In the genomic region with DNA sequence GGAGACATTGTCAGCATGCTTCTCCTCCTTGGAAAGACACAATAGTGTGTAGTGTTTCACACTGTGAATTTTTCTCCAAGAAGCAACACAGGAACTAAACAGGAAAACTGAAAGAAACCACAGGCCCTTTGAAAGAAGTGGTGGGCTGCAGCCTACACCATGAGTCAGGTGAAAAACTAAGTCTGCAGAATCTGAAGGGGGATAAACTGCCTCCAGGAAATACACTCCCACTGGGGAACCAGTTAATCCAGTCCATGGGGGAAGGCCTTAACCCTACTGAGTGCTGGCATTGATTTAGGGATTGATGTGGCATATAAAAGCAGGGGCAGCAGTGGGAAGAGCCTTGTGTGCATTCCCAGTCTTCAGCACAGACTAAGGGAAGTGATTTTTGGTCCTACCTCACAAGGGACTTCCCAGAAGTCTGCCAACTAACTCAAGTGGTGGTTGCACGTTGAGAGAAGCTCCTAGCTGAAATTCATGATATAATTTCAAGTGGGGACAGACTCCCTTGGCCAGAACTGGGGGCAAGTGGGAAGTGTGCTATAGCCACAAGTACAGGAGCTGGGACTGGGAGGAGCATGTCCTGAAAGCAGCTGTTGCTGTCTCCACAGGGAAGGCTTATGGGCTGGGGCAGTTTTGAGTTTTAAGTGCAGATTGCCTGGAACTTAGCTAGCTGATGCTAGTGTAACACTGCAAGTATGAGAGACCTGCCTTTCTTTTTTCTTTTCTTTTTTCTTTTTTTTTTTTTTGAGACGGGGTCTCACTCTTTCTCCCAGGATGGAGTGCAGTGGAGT, we compare ENCODE assay signal across 19 cellular contexts. TPM values are rescaled to one million over a fixed set of nuclear protein-coding genes. Genes with fewer than 3 reads are reported as not detected.
DNase-seq lines count a peak whose midpoint lies in the region; ATAC-seq, FAIRE-seq and TF ChIP-seq lines count a peak whose summit lies in the region.
"Had no signal": no experiment of that assay in that cellular context is flagged by ENCODE, and none has a peak within 500 bp of the region (broad histone marks: within the 10 kb centered on the region; RNA-seq: fewer than 3 reads in every experiment).

No MANE protein-coding gene starts in this region.

- peaks cover 25% of the 10 kb centered on the region for H3K4me1 ChIP-seq in Loucy (ENCODE audit: insufficient read depth, low read length, poor library complexity, severe bottlenecking)
- peaks cover 6% of the 10 kb centered on the region for H3K4me1 ChIP-seq in GM12878 (ENCODE audit: control insufficient read depth, insufficient read depth, low read length)
- no peaks in the 10 kb centered on the region for H3K4me1 ChIP-seq in smooth muscle cell (ENCODE audit: low read depth)
- peaks cover 14% of the 10 kb centered on the region for H3K4me1 ChIP-seq in psoas muscle
- H3K4me1 ChIP-seq: Caco-2, parathyroid adenoma, SJSA1 had no signal

- H3K9me2 ChIP-seq in Loucy (replicated peaks; ENCODE audit: low read depth, low read length) = no peaks in the 10 kb centered on the region

- H3K9me3 ChIP-seq in Loucy (ENCODE audit: insufficient read depth, low read depth, low read length) (no peaks in the 10 kb centered on the region), GM12878 (replicated peaks; ENCODE audit: control insufficient read depth, insufficient read depth, low read length) (no peaks in the 10 kb centered on the region), smooth muscle cell (replicated peaks; ENCODE audit: low read depth) (no peaks in the 10 kb centered on the region), psoas muscle (no peaks in the 10 kb centered on the region)
- H3K9me3 ChIP-seq: Caco-2, SJSA1, upper lobe of left lung had no signal

- TF ChIP-seq CTCF in Loucy (conservative IDR thresholded peaks at IDR 0.05; ENCODE audit: low read length) = no peak
- no peak for TF ChIP-seq CTCF in GM12878 (IDR thresholded peaks at IDR 0.05 in 2 of 3, conservative IDR thresholded peaks at IDR 0.05 in 1 of 3; ENCODE audit: control insufficient read depth in 2 of 3, extremely low read depth in 1 of 3, insufficient read depth in 1 of 3, low read depth in 3 of 3, low read length in 3 of 3)
- no peak for TF ChIP-seq CTCF in smooth muscle cell (IDR thresholded peaks at IDR 0.05; ENCODE audit: borderline replicate concordance, insufficient read depth, poor library complexity, severe bottlenecking)
- no peak for TF ChIP-seq CTCF in psoas muscle (IDR thresholded peaks at IDR 0.05)

- TF ChIP-seq POLR2A in GM12878 (IDR thresholded peaks at IDR 0.05; ENCODE audit: low read depth, low read length) = no peak

- intact Hi-C loops in GM12878 (cut with micrococcal nuclease; ENCODE audit: unreplicated experiment) (no loop called here), psoas muscle (cut with DNase I) (no loop called here)

- H3K4me1 Mint-ChIP-seq in activated naive CD4-positive, alpha-beta T cell treated with anti-CD3 and anti-CD28 coated beads, Interleukin-2, amount 10 ng/mL, durations not matched to agents 7 days and 5 days = peaks cover 14% of the 10 kb centered on the region

- DNase-seq in activated naive CD4-positive, alpha-beta T cell treated with anti-CD3 and anti-CD28 coated beads, Interleukin-2, amount 10 ng/mL, durations not matched to agents 7 days and 5 days = no peak
- DNase-seq in activated naive CD4-positive, alpha-beta T cell treated with Interleukin-2 at 50 U/mL for 16 hours = no peak
- no peak for DNase-seq in GM12878 (ENCODE audit: low read depth, low spot score)
- no peak for DNase-seq in smooth muscle cell (lab: John Stamatoyannopoulos, UW; ENCODE audit: unreplicated experiment)
- no peak for DNase-seq in midbrain (lab: John Stamatoyannopoulos, UW)
- DNase-seq in amygdala (lab: John Stamatoyannopoulos, UW) = no peak
- no peak for DNase-seq in psoas muscle
- DNase-seq: activated CD4-positive, alpha-beta T cell treated with anti-CD3 and anti-CD28 coated beads, Interleukin-2, amount 50 U/mL, for 1 hour; Caco-2; NCI-H446; small intestine; stimulated activated naive B cell treated with anti-CD40 and anti-IgM and Interleukin-4, amounts not matched to agents 10 μg/mL and 1 μg/mL and 100 μg/mL, for 72 hours; T1000; upper lobe of left lung had no signal

- no peak overlapping the region for H3K4me3 Mint-ChIP-seq in activated naive CD4-positive, alpha-beta T cell treated with anti-CD3 and anti-CD28 coated beads, Interleukin-2, amount 10 ng/mL, durations not matched to agents 7 days and 5 days
- H3K4me3 Mint-ChIP-seq: mesothelial cell of epicardium; stimulated activated naive B cell treated with anti-CD40 and anti-IgM and Interleukin-4, amounts not matched to agents 10 μg/mL and 1 μg/mL and 100 μg/mL, for 72 hours had no signal

- no peak for TF ChIP-seq RAD21 in GM12878 (IDR thresholded peaks at IDR 0.05; ENCODE audit: insufficient read depth, low read depth, low read length)

- H3K27me3 Mint-ChIP-seq in activated naive CD4-positive, alpha-beta T cell treated with anti-CD3 and anti-CD28 coated beads, Interleukin-2, amount 10 ng/mL, durations not matched to agents 7 days and 5 days = no peaks in the 10 kb centered on the region
- H3K27me3 Mint-ChIP-seq: stimulated activated naive B cell treated with anti-CD40 and anti-IgM and Interleukin-4, amounts not matched to agents 10 μg/mL and 1 μg/mL and 100 μg/mL, for 72 hours had no signal

- no peak for TF ChIP-seq EP300 in GM12878 (IDR thresholded peaks at IDR 0.05; ENCODE audit: borderline replicate concordance in 1 of 2, control insufficient read depth in 1 of 2, low read depth in 2 of 2, low read length in 2 of 2)

- H3K9ac ChIP-seq in Loucy (ENCODE audit: low read depth, low read length, poor library complexity, severe bottlenecking) = peak overlapping the region; percentile 10
- H3K9ac ChIP-seq in GM12878 (ENCODE audit: control insufficient read depth, insufficient read depth, low read length) = no peak overlapping the region
- H3K9ac ChIP-seq in smooth muscle cell (ENCODE audit: low read depth) = no peak overlapping the region
- H3K9ac ChIP-seq: parathyroid adenoma had no signal

- in situ Hi-C loops in GM12878 (cut with MboI) = no loop called here

- H3K4me2 ChIP-seq in Loucy (ENCODE audit: low read depth, low read length, poor library complexity, severe bottlenecking) = peak overlapping the region; percentile 55
- 0 out of 2 replicates have a peak overlapping the region, but pooled peaks have one; percentile 38 for H3K4me2 ChIP-seq in GM12878 (ENCODE audit: control insufficient read depth, insufficient read depth)
- H3K4me2 ChIP-seq in smooth muscle cell = no peak overlapping the region
- H3K4me2 ChIP-seq: hepatocyte had no signal

- no peaks in the 10 kb centered on the region for H3K79me2 ChIP-seq in Loucy (ENCODE audit: insufficient read depth, low read length)
- no peaks in the 10 kb centered on the region for H3K79me2 ChIP-seq in GM12878 (ENCODE audit: control insufficient read depth, insufficient read depth, low read length)
- H3K79me2 ChIP-seq in smooth muscle cell (ENCODE audit: low read depth) = no peaks in the 10 kb centered on the region
- H3K79me2 ChIP-seq: hepatocyte, parathyroid adenoma had no signal

- H3F3A ChIP-seq in Loucy (ENCODE audit: low read depth) (no peaks in the 10 kb centered on the region), smooth muscle cell (ENCODE audit: low read depth) (no peaks in the 10 kb centered on the region)

- RAD21 ChIA-PET in GM12878 (lab: Charles Lee; ENCODE audit: unreplicated experiment) = interaction anchor here (0.6 to 1.6 kb wide), 2 partner anchors 51 to 288 kb away, joined by 3 to 5 read pairs; a partner anchor contains a TSS

- POLR2A ChIA-PET in GM12878 (lab: Charles Lee) = interaction anchor here (0.6 kb wide), 1 partner anchor 74 kb away, joined by 3 read pairs; no protein-coding TSS in a partner anchor

- peak overlapping the region; percentile 36 for H3K4me3 ChIP-seq in Loucy (ENCODE audit: low read length, poor library complexity, severe bottlenecking)
- no peak overlapping the region for H3K4me3 ChIP-seq in GM12878
- no peak overlapping the region for H3K4me3 ChIP-seq in smooth muscle cell
- H3K4me3 ChIP-seq in psoas muscle = no peak overlapping the region
- H3K4me3 ChIP-seq: hepatocyte, SJSA1, upper lobe of left lung had no signal

- BruUV-seq in GM12878 (replicated peaks; lab: Mats Ljungman, UMichigan) = no TSS peak

- H3K36me3 Mint-ChIP-seq in activated naive CD4-positive, alpha-beta T cell treated with anti-CD3 and anti-CD28 coated beads, Interleukin-2, amount 10 ng/mL, durations not matched to agents 7 days and 5 days = no peaks in the 10 kb centered on the region
- H3K36me3 Mint-ChIP-seq: stimulated activated naive B cell treated with anti-CD40 and anti-IgM and Interleukin-4, amounts not matched to agents 10 μg/mL and 1 μg/mL and 100 μg/mL, for 72 hours had no signal

- CTCF ChIA-PET in activated naive CD4-positive, alpha-beta T cell treated with anti-CD3 and anti-CD28 coated beads, Interleukin-2, amount 10 ng/mL, durations not matched to agents 7 days and 5 days (lab: Charles Lee) = interaction anchor here (1.1 kb wide), 1 partner anchor 124 kb away, joined by 3 read pairs; no protein-coding TSS in a partner anchor
- CTCF ChIA-PET in GM12878 (lab: Yijun Ruan, JAX) = interaction anchor here (0.6 to 4.8 kb wide), 5 partner anchors 11 to 124 kb away, joined by 3 to 15 read pairs (median 7); no protein-coding TSS in a partner anchor

- ATAC-seq in GM12878 = peak; percentile 27; the same call in 2 of the 3 replicates
- no peak for ATAC-seq in psoas muscle
- ATAC-seq: stimulated activated naive B cell treated with anti-CD40 and anti-IgM and Interleukin-4, amounts not matched to agents 10 μg/mL and 1 μg/mL and 100 μg/mL, for 72 hours had no signal

- H3K27ac Mint-ChIP-seq in activated naive CD4-positive, alpha-beta T cell treated with anti-CD3 and anti-CD28 coated beads, Interleukin-2, amount 10 ng/mL, durations not matched to agents 7 days and 5 days = peak overlapping the region; percentile 58
- H3K27ac Mint-ChIP-seq: mesothelial cell of epicardium; stimulated activated naive B cell treated with anti-CD40 and anti-IgM and Interleukin-4, amounts not matched to agents 10 μg/mL and 1 μg/mL and 100 μg/mL, for 72 hours had no signal

- H4K20me1 ChIP-seq in Loucy (ENCODE audit: insufficient read depth, low read length, poor library complexity, severe bottlenecking) (no peaks in the 10 kb centered on the region), GM12878 (ENCODE audit: control insufficient read depth, insufficient read depth) (no peaks in the 10 kb centered on the region), smooth muscle cell (ENCODE audit: low read depth) (no peaks in the 10 kb centered on the region)

- H3K27me3 ChIP-seq in Loucy (ENCODE audit: insufficient read depth, low read length, poor library complexity, severe bottlenecking) = no peaks in the 10 kb centered on the region
- no peaks in the 10 kb centered on the region for H3K27me3 ChIP-seq in GM12878 (replicated peaks in 1 of 2; ENCODE audit: control insufficient read depth in 2 of 2, insufficient read depth in 2 of 2, low read length in 1 of 2)
- H3K27me3 ChIP-seq in smooth muscle cell (ENCODE audit: low read depth) = no peaks in the 10 kb centered on the region
- H3K27me3 ChIP-seq in psoas muscle (ENCODE audit: insufficient read depth in 3 of 3, low read length in 2 of 3) = no peaks in the 10 kb centered on the region
- H3K27me3 ChIP-seq: hepatocyte, SJSA1, upper lobe of left lung had no signal

- no peak for FAIRE-seq in GM12878 (lab: Jason Lieb, UNC)
- FAIRE-seq: small intestine had no signal

- H3K9me3 Mint-ChIP-seq in activated naive CD4-positive, alpha-beta T cell treated with anti-CD3 and anti-CD28 coated beads, Interleukin-2, amount 10 ng/mL, durations not matched to agents 7 days and 5 days = no peaks in the 10 kb centered on the region
- H3K9me3 Mint-ChIP-seq: stimulated activated naive B cell treated with anti-CD40 and anti-IgM and Interleukin-4, amounts not matched to agents 10 μg/mL and 1 μg/mL and 100 μg/mL, for 72 hours had no signal

- 0% methylated on average over 1 of the region's 2 CpGs for WGBS in GM12878 (ENCODE audit: insufficient coverage, insufficient replicate concordance, low lambda C conversion rate, missing lambda C conversion rate)
- whole genome bisulfite sequencing in smooth muscle cell (ENCODE audit: low lambda C conversion rate) = 71% methylated on average over 2 of the region's 2 CpGs
- WGBS in psoas muscle, 3 donors = 52 to 64% (median 59%) methylated on average over 2 of the region's 2 CpGs

- SMC1A ChIA-PET in GM12878 (lab: Charles Lee; ENCODE audit: uncharacterized antibody, unreplicated experiment) = interaction anchor here (0.6 to 4.0 kb wide), 7 partner anchors 11 to 528 kb away, joined by 3 to 11 read pairs (median 6); no protein-coding TSS in a partner anchor

- no peaks in the 10 kb centered on the region for H3K36me3 ChIP-seq in Loucy (ENCODE audit: insufficient read depth, low read length)
- H3K36me3 ChIP-seq in GM12878 (ENCODE audit: control insufficient read depth in 2 of 2, insufficient read depth in 2 of 2, low read length in 1 of 2) = no peaks in the 10 kb centered on the region
- no peaks in the 10 kb centered on the region for H3K36me3 ChIP-seq in smooth muscle cell (ENCODE audit: low read depth)
- H3K36me3 ChIP-seq in psoas muscle (ENCODE audit: insufficient read depth in 1 of 2, low read depth in 1 of 2) = no peaks in the 10 kb centered on the region
- H3K36me3 ChIP-seq: SJSA1, upper lobe of left lung had no signal

- 0 out of 2 replicates have a peak overlapping the region, but pooled peaks have one; percentile 0 for H3K27ac ChIP-seq in GM12878 (ENCODE audit: control insufficient read depth, insufficient read depth)
- H3K27ac ChIP-seq in smooth muscle cell (ENCODE audit: low read depth) = peak overlapping the region; percentile 15
- H3K27ac ChIP-seq in psoas muscle = no peak overlapping the region
- H3K27ac ChIP-seq: hepatocyte, parathyroid adenoma, SJSA1, upper lobe of left lung had no signal

- H2AFZ ChIP-seq in Loucy (ENCODE audit: low read length) (peak overlapping the region; percentile 26; the same call in 1 of the 2 replicates), GM12878 (ENCODE audit: control insufficient read depth, low read depth, low read length) (peak overlapping the region; percentile 63), smooth muscle cell (ENCODE audit: low read depth) (no peak overlapping the region)
- H2AFZ ChIP-seq: hepatocyte, parathyroid adenoma had no signal

RNA-seq across cellular contexts. Expression of a gene that starts 31.3 kb away (rescaled TPM):
- total RNA-seq in GM12878 (2013; cell fraction: nucleolus; rRNA removed) = 14.1 and 15.5 TPM in 2 replicates
- total RNA-seq in GM12878 (2014; rRNA removed) (11.5 and 13.7 TPM in 2 replicates), GM12878 (2014; rRNA removed; fragmentation: Illumina TruSeq; extraction: Trizol) (3.0 and 3.3 TPM in 2 replicates), GM12878 (2021) (18.0 and 20.0 TPM in 2 replicates), smooth muscle cell (209 and 213 TPM in 2 replicates), psoas muscle (100 to 1,000 TPM in 2 of 4 donors, 10 to 100 TPM in 2; 33.8 to 154 (median 76.3) TPM)
- 2.8 TPM for polyA plus RNA-seq in GM12878 (2011; ENCODE audit: low read depth)
- polyA plus RNA-seq in GM12878 (2011; rRNA removed) (8.1 and 9.8 TPM in 2 replicates), GM12878 (2014; fragmentation: Illumina TruSeq; extraction: Trizol) (8.9 and 9.9 TPM in 2 replicates), GM12878 (2014; fragmentation: Nextera tagmentation; extraction: Ambion mirVana) (under 1 TPM; 0.08 to 0.49 TPM), GM12878 (2014; rRNA removed) (8.5 and 11.2 TPM in 2 replicates), GM12878 (2016; fragmentation: Nextera tagmentation; extraction: Ambion mirVana) (1 to 10 TPM; 3.1 to 6.0 TPM), smooth muscle cell (58.2 and 67.9 TPM in 2 replicates), psoas muscle (100 to 1,000 TPM in 2 of 3 donors, 10 to 100 TPM in 1; 15.3 to 414 (median 230) TPM)
- 4.7 and 7.7 TPM in 2 replicates for polyA plus RNA-seq in GM12878 (2011; cell fraction: cytosol; rRNA removed)
- 11.2 and 14.7 TPM in 2 replicates for polyA plus RNA-seq in GM12878 (2011; cell fraction: nucleus; rRNA removed)
- 6.4 and 7.1 TPM in 2 replicates for polyA plus RNA-seq in GM12878 (2012)
- polyA minus RNA-seq in GM12878 (2011; rRNA and poly(A)+ RNA removed) = 2.9 and 4.4 TPM in 2 replicates
- 6.4 and 9.0 TPM in 2 replicates for polyA minus RNA-seq in GM12878 (2011; cell fraction: cytosol; rRNA and poly(A)+ RNA removed)
- 10.4 and 20.6 TPM in 2 replicates for polyA minus RNA-seq in GM12878 (2011; cell fraction: nucleus; rRNA and poly(A)+ RNA removed)

RNA-seq across cellular contexts. Expression of a gene that starts 51.4 kb away (rescaled TPM):
- total RNA-seq in GM12878 (2013; cell fraction: nucleolus; rRNA removed) = 9.3 and 10.2 TPM in 2 replicates
- total RNA-seq in GM12878 (2014; rRNA removed) = 0.23 and 0.27 TPM in 2 replicates
- total RNA-seq in GM12878 (2014; rRNA removed; fragmentation: Illumina TruSeq; extraction: Trizol) = 0.36 and 0.69 TPM in 2 replicates
- 0.21 TPM in 2 replicates for total RNA-seq in GM12878 (2021)
- polyA plus RNA-seq in GM12878 (2011; ENCODE audit: low read depth) = 0.29 TPM
- polyA plus RNA-seq in GM12878 (2011; rRNA removed) = 1.3 and 2.1 TPM in 2 replicates
- 0.57 and 0.89 TPM in 2 replicates for polyA plus RNA-seq in GM12878 (2011; cell fraction: cytosol; rRNA removed)
- 1.5 and 2.4 TPM in 2 replicates for polyA plus RNA-seq in GM12878 (2011; cell fraction: nucleus; rRNA removed)
- polyA plus RNA-seq in GM12878 (2012) = 0.38 and 1.1 TPM in 2 replicates
- polyA plus RNA-seq in GM12878 (2014; fragmentation: Illumina TruSeq; extraction: Trizol) = 0.05 and 0.22 TPM in 2 replicates
- under 1 TPM; 0.07 to 0.10 TPM for polyA plus RNA-seq in GM12878 (2014; fragmentation: Nextera tagmentation; extraction: Ambion mirVana)
- 0.05 and 0.68 TPM in 2 replicates for polyA plus RNA-seq in GM12878 (2014; rRNA removed)
- under 1 TPM in 1 of 2 experiments, not detected in 1; 0.21 TPM for polyA plus RNA-seq in GM12878 (2016; fragmentation: Nextera tagmentation; extraction: Ambion mirVana)
- polyA minus RNA-seq in GM12878 (2011; rRNA and poly(A)+ RNA removed) = 1.9 and 2.2 TPM in 2 replicates
- polyA minus RNA-seq in GM12878 (2011; cell fraction: cytosol; rRNA and poly(A)+ RNA removed) = 1.3 TPM in 1 of 2 replicates, not detected in the other
- polyA minus RNA-seq in GM12878 (2011; cell fraction: nucleus; rRNA and poly(A)+ RNA removed) = 1.3 and 1.6 TPM in 2 replicates
- not detected in 2 replicates for total RNA-seq in smooth muscle cell
- polyA plus RNA-seq in smooth muscle cell = not detected in 2 replicates
- total RNA-seq in psoas muscle = 100 to 1,000 TPM; 128 to 230 (median 158) TPM
- polyA plus RNA-seq in psoas muscle = 10 to 100 TPM in 2 of 3 donors, 1 to 10 TPM in 1; 1.8 to 40.7 (median 32.1) TPM
- total RNA-seq: Caco-2, SJSA1 had no signal

Comparison
In these comparisons a context has a peak if more than half of its experiments do, and no peak if none do; other contexts are left out.
1. RNA of a gene that starts 51.4 kb away (total RNA-seq): 128 to 230 TPM in psoas muscle; 0.21 to 10.2 TPM in GM12878 and not detected in smooth muscle cell; every median in the first group is over 10 times any median in the second.